In the genomic region with DNA sequence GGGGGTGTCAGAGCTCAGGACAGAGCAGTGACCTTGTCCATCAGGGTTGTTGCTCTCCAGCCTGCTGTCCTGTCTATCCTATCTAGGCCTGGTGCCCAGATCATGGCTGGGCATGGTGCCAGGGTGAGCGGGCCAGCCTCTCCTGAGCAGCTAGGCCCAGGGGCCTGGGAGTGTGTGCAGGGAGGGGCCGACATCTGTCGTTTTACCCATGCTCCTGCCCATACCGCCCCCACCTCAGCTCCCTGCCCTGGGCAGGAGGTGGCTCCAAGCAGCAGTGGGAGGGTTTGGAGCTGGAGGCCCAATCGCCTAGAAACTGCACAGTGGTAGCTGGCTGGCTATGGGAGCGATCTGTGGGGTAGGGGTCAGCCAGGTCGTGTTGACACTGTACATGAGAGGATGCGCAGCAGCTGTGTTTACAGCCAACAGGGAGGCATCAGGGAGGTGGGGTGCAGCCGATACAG, we compare ENCODE assay signal across 10 cellular contexts. TPM values are rescaled to one million over a fixed set of nuclear protein-coding genes. Genes with fewer than 3 reads are reported as not detected.
DNase-seq lines count a peak whose midpoint lies in the region; ATAC-seq and TF ChIP-seq lines count a peak whose summit lies in the region.
"Had no signal": no experiment of that assay in that cellular context is flagged by ENCODE, and none has a peak within 500 bp of the region (broad histone marks: within the 10 kb centered on the region; RNA-seq: fewer than 3 reads in every experiment).

No MANE protein-coding gene starts in this region.

- peaks cover 0 to 34% (median 27%) of the 10 kb centered on the region in 7 donors for H3K27me3 ChIP-seq in heart right ventricle
- H3K27me3 ChIP-seq in Peyer's patch = no peaks in the 10 kb centered on the region

- no peak for TF ChIP-seq CTCF in heart right ventricle (IDR thresholded peaks at IDR 0.05)
- TF ChIP-seq CTCF in Peyer's patch (IDR thresholded peaks at IDR 0.05) = no peak

- DNase-seq in NCI-H82 treated with DMSO at 0.1 percent for 48 hours (lab: John Stamatoyannopoulos, UW; ENCODE audit: unreplicated experiment) (peak; percentile 82), heart right ventricle (peak; percentile 81 to 84), smooth muscle cell of the brain vasculature (ENCODE audit: low read depth, low spot score) (peak; percentile 83), Peyer's patch (no peak), OCI-M2 (lab: John Stamatoyannopoulos, UW; ENCODE audit: unreplicated experiment) (no peak)
- DNase-seq in activated naive CD4-positive, alpha-beta T cell treated with anti-CD3 and anti-CD28 coated beads, Interleukin-2, amount 50 U/mL, for 16 hours = no peak
- DNase-seq: stimulated activated CD4-positive, alpha-beta T cell treated with anti-CD3 and anti-CD28 coated beads, Interleukin-4, amount 100 ng/mL, for 24 hours had no signal

- H3K9me3 ChIP-seq in heart right ventricle (no peaks in the 10 kb centered on the region), Peyer's patch (no peaks in the 10 kb centered on the region)

- no peak for TF ChIP-seq POLR2A in Peyer's patch (IDR thresholded peaks at IDR 0.05)

- TF ChIP-seq EP300 in Ishikawa (IDR thresholded peaks at IDR 0.05; ENCODE audit: borderline replicate concordance) = no peak

- ATAC-seq in heart right ventricle = peak; percentile 80 to 96 (median 92)
- ATAC-seq in HG03025 (IDR thresholded peaks at IDR 0.05; ENCODE audit: low FRiP score, unreplicated experiment) = no peak
- ATAC-seq: activated naive CD4-positive, alpha-beta T cell treated with anti-CD3 and anti-CD28 coated beads, Interleukin-2, amount 50 U/mL, for 72 hours had no signal

- H3K4me3 ChIP-seq in heart right ventricle (no peak overlapping the region), Peyer's patch (no peak overlapping the region)

- 25 to 34% methylated on average over 9 of the region's 9 CpGs for WGBS in heart right ventricle, 2 donors

- peaks cover 0 to 25% (median 11%) of the 10 kb centered on the region in 9 donors for H3K4me1 ChIP-seq in heart right ventricle
- H3K4me1 ChIP-seq in Peyer's patch = peaks cover 0 to 5% (median 1%) of the 10 kb centered on the region in 4 donors

- H3K36me3 ChIP-seq in heart right ventricle (no peaks in the 10 kb centered on the region), Peyer's patch (no peaks in the 10 kb centered on the region)

- intact Hi-C loops in heart right ventricle (cut with DNase I) = loop anchor here in 2 of 10 donors (10.0 kb wide), 2 partner anchors 128 to 158 kb away; a partner anchor contains a TSS

- TF ChIP-seq RAD21 in Ishikawa (IDR thresholded peaks at IDR 0.05; ENCODE audit: low read depth) = no peak

- peak overlapping the region in 9 of 10 donors; percentile 9 to 80 (median 68) for H3K27ac ChIP-seq in heart right ventricle
- H3K27ac ChIP-seq in Peyer's patch = no peak overlapping the region

TF ChIP-seq in Ishikawa, 13 proteins besides CTCF, POLR2A, EP300 and RAD21:
- 0 out of 2 replicates have a peak, but pooled peaks have one; percentile 19 for TF ChIP-seq NFIC (IDR thresholded peaks at IDR 0.05)
- no peak for TF ChIP-seq FOXM1 (IDR thresholded peaks at IDR 0.05; ENCODE audit: borderline replicate concordance, low read depth)
TF ChIP-seq in Ishikawa: peak in this region for 1.

RNA-seq across cellular contexts. Expression of a gene that starts 6.5 kb away (rescaled TPM):
- total RNA-seq in heart right ventricle = under 1 TPM; 0.04 to 0.20 (median 0.07) TPM
- polyA plus RNA-seq in heart right ventricle = under 1 TPM; 0.01 to 0.80 TPM
- not detected for total RNA-seq in Peyer's patch

RNA-seq across cellular contexts. Expression of a gene that starts 8.2 kb away (rescaled TPM):
- total RNA-seq in heart right ventricle (1 to 10 TPM in 4 of 10 donors, under 1 TPM in 6; 0.15 to 3.7 (median 0.69) TPM), Peyer's patch (under 1 TPM in 1 of 4 donors, not detected in 3; 0.57 TPM)
- polyA plus RNA-seq in heart right ventricle = 1 to 10 TPM in 1 of 2 donors, under 1 TPM in 1; 0.28 to 1.5 TPM

RNA-seq across cellular contexts. Expression of a gene that starts 35.8 kb away (rescaled TPM):
- total RNA-seq in heart right ventricle (1 to 10 TPM in 3 of 10 donors, under 1 TPM in 6, not detected in 1; 0.50 to 4.4 (median 0.80) TPM), Peyer's patch (10 to 100 TPM in 1 of 4 donors, 1 to 10 TPM in 2, not detected in 1; 2.7 to 13.5 (median 6.5) TPM)
- 1 to 10 TPM in 1 of 2 donors, under 1 TPM in 1; 0.96 to 1.0 TPM for polyA plus RNA-seq in heart right ventricle

RNA-seq across cellular contexts. Expression of a gene that starts 41.1 kb away (rescaled TPM):
- total RNA-seq in heart right ventricle (10 to 100 TPM in 2 of 10 donors, 1 to 10 TPM in 8; 3.8 to 12.4 (median 7.1) TPM), Peyer's patch (10 to 100 TPM in 1 of 4 donors, 1 to 10 TPM in 3; 4.9 to 17.3 (median 7.0) TPM)
- polyA plus RNA-seq in heart right ventricle = 10 to 100 TPM in 1 of 2 donors, 1 to 10 TPM in 1; 6.2 to 13.7 TPM

Comparison
In these comparisons a context has a peak if more than half of its experiments do, and no peak if none do; other contexts are left out.
1. DNase-seq: peak in NCI-H82 treated with DMSO at 0.1 percent for 48 hours (single experiment), heart right ventricle (2 of 2) and smooth muscle cell of the brain vasculature (single experiment); none in activated naive CD4-positive, alpha-beta T cell treated with anti-CD3 and anti-CD28 coated beads, Interleukin-2, amount 50 U/mL, for 16 hours (single experiment), Peyer's patch (0 of 3) and OCI-M2 (single experiment).
2. H3K27ac ChIP-seq: peak in heart right ventricle (9 of 10); none in Peyer's patch (0 of 4).